Comparison of ENCODE assay signal across 1 cellular context in the genomic region with DNA sequence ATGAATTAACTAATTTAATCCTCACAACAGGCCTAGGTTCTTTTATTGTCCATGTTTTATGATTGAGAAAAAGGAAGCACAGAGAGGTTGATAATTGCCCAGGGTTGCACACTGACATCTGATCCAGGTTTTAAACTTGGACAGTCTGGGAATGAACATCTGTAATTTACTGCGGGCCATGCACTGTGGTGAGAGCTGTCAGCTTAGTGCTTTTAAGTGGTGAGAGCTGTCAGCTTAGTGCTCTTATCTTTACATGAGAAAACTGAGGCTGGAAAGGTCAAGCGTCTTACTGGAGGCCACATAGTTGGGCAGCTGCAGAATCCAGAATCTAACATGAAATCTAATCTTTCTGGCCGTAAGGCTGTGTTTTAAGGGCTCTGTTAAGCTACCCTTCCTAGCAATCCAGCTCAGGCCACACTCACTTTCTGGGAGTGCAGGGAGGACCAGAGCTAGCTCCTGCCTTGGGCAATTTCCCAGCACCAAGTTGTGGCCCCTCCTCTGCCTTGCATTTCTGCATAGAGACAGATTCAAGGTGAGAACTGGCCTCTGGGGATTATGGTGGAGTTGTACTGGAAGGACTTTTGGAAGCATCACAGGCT.
TF ChIP-seq lines count a peak whose summit lies in the region.

No MANE protein-coding gene starts in this region.

TF ChIP-seq in WTC11, 78 proteins besides CTCF, POLR2A, EP300 and RAD21 (continued from another document):
- TF ChIP-seq, protein P1, sequence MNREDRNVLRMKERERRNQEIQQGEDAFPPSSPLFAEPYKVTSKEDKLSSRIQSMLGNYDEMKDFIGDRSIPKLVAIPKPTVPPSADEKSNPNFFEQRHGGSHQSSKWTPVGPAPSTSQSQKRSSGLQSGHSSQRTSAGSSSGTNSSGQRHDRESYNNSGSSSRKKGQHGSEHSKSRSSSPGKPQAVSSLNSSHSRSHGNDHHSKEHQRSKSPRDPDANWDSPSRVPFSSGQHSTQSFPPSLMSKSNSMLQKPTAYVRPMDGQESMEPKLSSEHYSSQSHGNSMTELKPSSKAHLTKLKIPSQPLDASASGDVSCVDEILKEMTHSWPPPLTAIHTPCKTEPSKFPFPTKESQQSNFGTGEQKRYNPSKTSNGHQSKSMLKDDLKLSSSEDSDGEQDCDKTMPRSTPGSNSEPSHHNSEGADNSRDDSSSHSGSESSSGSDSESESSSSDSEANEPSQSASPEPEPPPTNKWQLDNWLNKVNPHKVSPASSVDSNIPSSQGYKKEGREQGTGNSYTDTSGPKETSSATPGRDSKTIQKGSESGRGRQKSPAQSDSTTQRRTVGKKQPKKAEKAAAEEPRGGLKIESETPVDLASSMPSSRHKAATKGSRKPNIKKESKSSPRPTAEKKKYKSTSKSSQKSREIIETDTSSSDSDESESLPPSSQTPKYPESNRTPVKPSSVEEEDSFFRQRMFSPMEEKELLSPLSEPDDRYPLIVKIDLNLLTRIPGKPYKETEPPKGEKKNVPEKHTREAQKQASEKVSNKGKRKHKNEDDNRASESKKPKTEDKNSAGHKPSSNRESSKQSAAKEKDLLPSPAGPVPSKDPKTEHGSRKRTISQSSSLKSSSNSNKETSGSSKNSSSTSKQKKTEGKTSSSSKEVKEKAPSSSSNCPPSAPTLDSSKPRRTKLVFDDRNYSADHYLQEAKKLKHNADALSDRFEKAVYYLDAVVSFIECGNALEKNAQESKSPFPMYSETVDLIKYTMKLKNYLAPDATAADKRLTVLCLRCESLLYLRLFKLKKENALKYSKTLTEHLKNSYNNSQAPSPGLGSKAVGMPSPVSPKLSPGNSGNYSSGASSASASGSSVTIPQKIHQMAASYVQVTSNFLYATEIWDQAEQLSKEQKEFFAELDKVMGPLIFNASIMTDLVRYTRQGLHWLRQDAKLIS (CRISPR knock-in tag; IDR thresholded peaks at IDR 0.05; ENCODE audit: borderline replicate concordance): no peak
- TF ChIP-seq FOXK1 (CRISPR knock-in tag; IDR thresholded peaks at IDR 0.05) (no peak), ZNF263 (CRISPR knock-in tag; IDR thresholded peaks at IDR 0.05; ENCODE audit: low read depth) (no peak), NR1H2 (CRISPR knock-in tag; IDR thresholded peaks at IDR 0.05) (no peak)
- TF ChIP-seq, protein P2, sequence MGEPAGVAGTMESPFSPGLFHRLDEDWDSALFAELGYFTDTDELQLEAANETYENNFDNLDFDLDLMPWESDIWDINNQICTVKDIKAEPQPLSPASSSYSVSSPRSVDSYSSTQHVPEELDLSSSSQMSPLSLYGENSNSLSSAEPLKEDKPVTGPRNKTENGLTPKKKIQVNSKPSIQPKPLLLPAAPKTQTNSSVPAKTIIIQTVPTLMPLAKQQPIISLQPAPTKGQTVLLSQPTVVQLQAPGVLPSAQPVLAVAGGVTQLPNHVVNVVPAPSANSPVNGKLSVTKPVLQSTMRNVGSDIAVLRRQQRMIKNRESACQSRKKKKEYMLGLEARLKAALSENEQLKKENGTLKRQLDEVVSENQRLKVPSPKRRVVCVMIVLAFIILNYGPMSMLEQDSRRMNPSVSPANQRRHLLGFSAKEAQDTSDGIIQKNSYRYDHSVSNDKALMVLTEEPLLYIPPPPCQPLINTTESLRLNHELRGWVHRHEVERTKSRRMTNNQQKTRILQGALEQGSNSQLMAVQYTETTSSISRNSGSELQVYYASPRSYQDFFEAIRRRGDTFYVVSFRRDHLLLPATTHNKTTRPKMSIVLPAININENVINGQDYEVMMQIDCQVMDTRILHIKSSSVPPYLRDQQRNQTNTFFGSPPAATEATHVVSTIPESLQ (CRISPR knock-in tag; IDR thresholded peaks at IDR 0.05): no peak
- TF ChIP-seq, protein P3, sequence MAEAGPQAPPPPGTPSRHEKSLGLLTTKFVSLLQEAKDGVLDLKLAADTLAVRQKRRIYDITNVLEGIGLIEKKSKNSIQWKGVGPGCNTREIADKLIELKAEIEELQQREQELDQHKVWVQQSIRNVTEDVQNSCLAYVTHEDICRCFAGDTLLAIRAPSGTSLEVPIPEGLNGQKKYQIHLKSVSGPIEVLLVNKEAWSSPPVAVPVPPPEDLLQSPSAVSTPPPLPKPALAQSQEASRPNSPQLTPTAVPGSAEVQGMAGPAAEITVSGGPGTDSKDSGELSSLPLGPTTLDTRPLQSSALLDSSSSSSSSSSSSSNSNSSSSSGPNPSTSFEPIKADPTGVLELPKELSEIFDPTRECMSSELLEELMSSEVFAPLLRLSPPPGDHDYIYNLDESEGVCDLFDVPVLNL (CRISPR knock-in tag; IDR thresholded peaks at IDR 0.05; ENCODE audit: borderline replicate concordance, low read depth): no peak
- TF ChIP-seq, protein P4, sequence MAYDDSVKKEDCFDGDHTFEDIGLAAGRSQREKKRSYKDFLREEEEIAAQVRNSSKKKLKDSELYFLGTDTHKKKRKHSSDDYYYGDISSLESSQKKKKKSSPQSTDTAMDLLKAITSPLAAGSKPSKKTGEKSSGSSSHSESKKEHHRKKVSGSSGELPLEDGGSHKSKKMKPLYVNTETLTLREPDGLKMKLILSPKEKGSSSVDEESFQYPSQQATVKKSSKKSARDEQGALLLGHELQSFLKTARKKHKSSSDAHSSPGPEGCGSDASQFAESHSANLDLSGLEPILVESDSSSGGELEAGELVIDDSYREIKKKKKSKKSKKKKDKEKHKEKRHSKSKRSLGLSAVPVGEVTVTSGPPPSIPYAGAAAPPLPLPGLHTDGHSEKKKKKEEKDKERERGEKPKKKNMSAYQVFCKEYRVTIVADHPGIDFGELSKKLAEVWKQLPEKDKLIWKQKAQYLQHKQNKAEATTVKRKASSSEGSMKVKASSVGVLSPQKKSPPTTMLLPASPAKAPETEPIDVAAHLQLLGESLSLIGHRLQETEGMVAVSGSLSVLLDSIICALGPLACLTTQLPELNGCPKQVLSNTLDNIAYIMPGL (CRISPR knock-in tag; IDR thresholded peaks at IDR 0.05): no peak
